8 cellular contexts compared by ENCODE assay signal in genomic region chr3:186540444-186541226, GRCh38. TPM values are rescaled to one million over a fixed set of nuclear protein-coding genes. Genes with fewer than 3 reads are reported as not detected.
DNase-seq lines count a peak whose midpoint lies in the region; ATAC-seq and TF ChIP-seq lines count a peak whose summit lies in the region.

No MANE protein-coding gene starts in this region.

- peak overlapping the region; percentile 44 for H3K4me2 ChIP-seq in DND-41 (ENCODE audit: insufficient read depth, low read length)

- H3K9me3 ChIP-seq in DND-41 (ENCODE audit: insufficient read depth, low read length, severe bottlenecking) = no peaks in the 10 kb centered on the region

- no peaks in the 10 kb centered on the region for H3K27me3 Mint-ChIP-seq in progenitor cell of endocrine pancreas

- H3K4me1 ChIP-seq in DND-41 (ENCODE audit: insufficient read depth, low read length) = no peaks in the 10 kb centered on the region

- DNase-seq in DND-41 = peak; percentile 75
- peak; percentile 60 for DNase-seq in H7
- peak; percentile 79 for DNase-seq in NB4 (ENCODE audit: low read depth)
- peak; percentile 81 for DNase-seq in activated naive CD4-positive, alpha-beta T cell treated with anti-CD3 and anti-CD28 coated beads, Interleukin-2, amount 50 U/mL, for 16 hours
- peak; percentile 67 for DNase-seq in glomerular endothelial cell (ENCODE audit: extremely low read depth, low read depth, low spot score)
- DNase-seq in progenitor cell of endocrine pancreas (ENCODE audit: low spot score, unreplicated experiment) = peak; percentile 70
- DNase-seq in ureter (ENCODE audit: low spot score) = peak; percentile 79

- H3K4me3 Mint-ChIP-seq in progenitor cell of endocrine pancreas (ENCODE audit: low read depth) = no peak overlapping the region

- H3K4me1 Mint-ChIP-seq in progenitor cell of endocrine pancreas (ENCODE audit: low read depth) = peaks cover 1% of the 10 kb centered on the region

- H3K9me3 Mint-ChIP-seq in progenitor cell of endocrine pancreas (ENCODE audit: low read depth) = no peaks in the 10 kb centered on the region

- no peak overlapping the region for H3K27ac ChIP-seq in DND-41 (ENCODE audit: low read length)

- no peak overlapping the region for H2AFZ ChIP-seq in DND-41 (ENCODE audit: low read depth, low read length)

- no peak overlapping the region for H3K9ac ChIP-seq in DND-41 (ENCODE audit: low read depth, low read length)

- peak; percentile 97 for ATAC-seq in DND-41 (ENCODE audit: insufficient read depth, low read depth)
- ATAC-seq in SK-N-SH treated with all-trans-retinoic acid at 6 μM for 48 hours = peak; percentile 92

- H3K27me3 ChIP-seq in DND-41 (ENCODE audit: insufficient read depth, low read length, poor library complexity) (no peaks in the 10 kb centered on the region), H7 (ENCODE audit: control insufficient read depth, insufficient read depth, low read length) (no peaks in the 10 kb centered on the region)

- H3K4me3 ChIP-seq in DND-41 (ENCODE audit: low read depth in 1 of 2, low read length in 2 of 2) = no peak overlapping the region
- no peak overlapping the region for H3K4me3 ChIP-seq in H7 (ENCODE audit: insufficient read depth, low read depth, low read length)
- H3K4me3 ChIP-seq in NB4 (ENCODE audit: low read depth, low read length) = no peak overlapping the region

- no peak for TF ChIP-seq POLR2A in NB4 (IDR thresholded peaks at IDR 0.05; ENCODE audit: extremely low read depth, insufficient read length)

- H3K36me3 Mint-ChIP-seq in progenitor cell of endocrine pancreas (ENCODE audit: insufficient read depth) = no peaks in the 10 kb centered on the region

- peaks cover 19% of the 10 kb centered on the region for H3K36me3 ChIP-seq in DND-41 (ENCODE audit: insufficient read depth, low read length)
- H3K36me3 ChIP-seq in H7 (replicated peaks; ENCODE audit: control insufficient read depth, insufficient read depth, low read length) = no peaks in the 10 kb centered on the region

- TF ChIP-seq CTCF in DND-41 (IDR thresholded peaks at IDR 0.05; ENCODE audit: borderline replicate concordance, extremely low read depth, low read length, poor library complexity, severe bottlenecking) (peak; percentile 86), NB4 (IDR thresholded peaks at IDR 0.05; ENCODE audit: low read depth, low read length) (peak; percentile 34), progenitor cell of endocrine pancreas (IDR thresholded peaks at IDR 0.05; ENCODE audit: unreplicated experiment) (peak; percentile 84)

- no peak overlapping the region for H3K27ac Mint-ChIP-seq in progenitor cell of endocrine pancreas

- no peaks in the 10 kb centered on the region for H4K20me1 ChIP-seq in DND-41 (ENCODE audit: insufficient read depth, low read length)

- H3K79me2 ChIP-seq in DND-41 (ENCODE audit: insufficient read depth, low read length) = no peaks in the 10 kb centered on the region

TF ChIP-seq in SK-N-SH treated with all-trans-retinoic acid at 6 μM for 48 hours, 23 proteins besides CTCF, POLR2A, EP300 and RAD21:
- TF ChIP-seq ZFP3 (CRISPR knock-in tag; IDR thresholded peaks at IDR 0.05) (0 out of 2 replicates have a peak, but pooled peaks have one; percentile 36), OSR1 (CRISPR knock-in tag; IDR thresholded peaks at IDR 0.05) (no peak)
TF ChIP-seq in SK-N-SH treated with all-trans-retinoic acid at 6 μM for 48 hours: peak in this region for 1.

RNA-seq across cellular contexts. Expression of gene CRYGS, which starts 3.5 kb away (rescaled TPM):
- total RNA-seq in H7 (2014; rRNA removed; shearing (Covaris generic)) = 0.81 and 1.8 TPM in 2 replicates
- total RNA-seq in glomerular endothelial cell = 3.3 and 4.5 TPM in 2 replicates
- 3.9 and 4.9 TPM in 2 replicates for total RNA-seq in progenitor cell of endocrine pancreas
- total RNA-seq in ureter = 3.4 TPM

RNA-seq across cellular contexts. Expression of gene TBCCD1, which starts 26.5 kb away (rescaled TPM):
- total RNA-seq in H7 (2014; rRNA removed; shearing (Covaris generic)) = 15.2 and 19.6 TPM in 2 replicates
- total RNA-seq in glomerular endothelial cell (12.4 and 16.1 TPM in 2 replicates), progenitor cell of endocrine pancreas (13.5 and 14.2 TPM in 2 replicates), ureter (12.0 TPM)

RNA-seq across cellular contexts. Expression of gene DNAJB11, which starts 29.9 kb away (rescaled TPM):
- total RNA-seq in H7 (2014; rRNA removed; shearing (Covaris generic)) = 54.7 and 55.1 TPM in 2 replicates
- 63.6 and 101 TPM in 2 replicates for total RNA-seq in glomerular endothelial cell
- 53.4 and 63.7 TPM in 2 replicates for total RNA-seq in progenitor cell of endocrine pancreas
- 30.0 TPM for total RNA-seq in ureter

Comparison
In these comparisons a context has a peak if more than half of its experiments do, and no peak if none do; other contexts are left out.
1. CTCF ChIP-seq: peak in every context shown above with its lines; median percentile 86 in DND-41; 84 in progenitor cell of endocrine pancreas; 34 in NB4.